1 cellular context compared by ENCODE assay signal in genomic region chr17:44922746-44923470, GRCh38.
TF ChIP-seq lines count a peak whose summit lies in the region.

No MANE protein-coding gene starts in this region.

TF ChIP-seq in IMR-90, 13 proteins besides CTCF, POLR2A, EP300 and RAD21:
- TF ChIP-seq SMC3 (IDR thresholded peaks at IDR 0.05; ENCODE audit: low read depth, low read length) = no peak
- no peak for TF ChIP-seq RCOR1 (IDR thresholded peaks at IDR 0.05; ENCODE audit: insufficient replicate concordance, low read length)
- TF ChIP-seq MAZ (IDR thresholded peaks at IDR 0.05; ENCODE audit: borderline replicate concordance, low read depth, low read length) = no peak
- TF ChIP-seq FOS (IDR thresholded peaks at IDR 0.05; ENCODE audit: low read depth, low read length) = no peak
- TF ChIP-seq NFE2L2 (IDR thresholded peaks at IDR 0.05; ENCODE audit: low read depth, low read length) = no peak
